ENCODE assay signal across 9 cellular contexts in genomic region chr2:170396799-170397459, GRCh38.
A peak's percentile ranks its signal among the peaks of the same experiment; 100 is the strongest.
DNase-seq lines count a peak whose midpoint lies in the region; ATAC-seq, FAIRE-seq and TF ChIP-seq lines count a peak whose summit lies in the region.
"Had no signal": no experiment of that assay in that cellular context is flagged by ENCODE, and none has a peak within 500 bp of the region (broad histone marks: within the 10 kb centered on the region; RNA-seq: fewer than 3 reads in every experiment).

No MANE protein-coding gene starts in this region.

- POLR2A ChIA-PET in RWPE1 (lab: Yijun Ruan, JAX; ENCODE audit: low non-redundant PET) = no interaction called here

- CTCF ChIA-PET in RWPE1 (lab: Yijun Ruan, JAX) = interaction anchor here (1.2 to 1.3 kb wide), 2 partner anchors 11 to 419 kb away, joined by 3 to 9 read pairs; no protein-coding TSS in a partner anchor

- DNase-seq in COR-L47 (lab: John Stamatoyannopoulos, UW) = peak; percentile 36
- DNase-seq in HuH-7.5 (ENCODE audit: low spot score) = peak; percentile 16
- peak; percentile 55 for DNase-seq in RWPE1 (ENCODE audit: low spot score)
- DNase-seq in hypothalamus (lab: John Stamatoyannopoulos, UW) = no peak

- H3K27ac ChIP-seq in RWPE1 = no peak overlapping the region

- peak; percentile 58 for TF ChIP-seq CTCF in RWPE1 (conservative IDR thresholded peaks at IDR 0.05; ENCODE audit: low read depth)

- FAIRE-seq in islet of Langerhans (lab: Jason Lieb, UNC) = peak; percentile 98
- FAIRE-seq: keratinocyte had no signal

- no peak for ATAC-seq in HG03045 (IDR thresholded peaks at IDR 0.05; ENCODE audit: unreplicated experiment)
- ATAC-seq in HG03196 (IDR thresholded peaks at IDR 0.05; ENCODE audit: unreplicated experiment) = no peak
- ATAC-seq in GM19397 (IDR thresholded peaks at IDR 0.05; ENCODE audit: unreplicated experiment) = no peak

Comparison
In these comparisons a context has a peak if more than half of its experiments do, and no peak if none do; other contexts are left out.
1. DNase-seq: peak in COR-L47 (single experiment), HuH-7.5 (single experiment) and RWPE1 (single experiment); none in hypothalamus (0 of 51).